In genomic region chr2:36403675-36404230, GRCh38 we compare ENCODE assay signal across 9 cellular contexts. TPM values are rescaled to one million over a fixed set of nuclear protein-coding genes. Genes with fewer than 3 reads are reported as not detected.
DNase-seq lines count a peak whose midpoint lies in the region; ATAC-seq and TF ChIP-seq lines count a peak whose summit lies in the region.
"Had no signal": no experiment of that assay in that cellular context is flagged by ENCODE, and none has a peak within 500 bp of the region (broad histone marks: within the 10 kb centered on the region; RNA-seq: fewer than 3 reads in every experiment).

No MANE protein-coding gene starts in this region.

- no peak overlapping the region for H2AK5ac ChIP-seq in mesendoderm (ENCODE audit: low read length)

- no peaks in the 10 kb centered on the region for H3K9me3 ChIP-seq in adrenal gland (replicated peaks in 1 of 3)

- no peaks in the 10 kb centered on the region for H3K27me3 Mint-ChIP-seq in type B pancreatic cell

- H3K4me1 Mint-ChIP-seq in type B pancreatic cell (ENCODE audit: unreplicated experiment) = peaks cover 18% of the 10 kb centered on the region

- H3K4me3 ChIP-seq in mesendoderm (ENCODE audit: low read length) = no peak overlapping the region
- no peak overlapping the region for H3K4me3 ChIP-seq in adrenal gland
- H3K4me3 ChIP-seq: lung had no signal

- intact Hi-C loops in adrenal gland (cut with DNase I) = no loop called here

- no peak overlapping the region for H3K23ac ChIP-seq in mesendoderm (ENCODE audit: low read length)

- H3K27me3 ChIP-seq in mesendoderm (ENCODE audit: insufficient read depth, low read length, poor library complexity) = no peaks in the 10 kb centered on the region
- no peaks in the 10 kb centered on the region for H3K27me3 ChIP-seq in adrenal gland

- no CpG with 5 or more reads among the region's 1 CpG for WGBS in mesendoderm (ENCODE audit: extremely low coverage, insufficient coverage, low lambda C conversion rate)
- 50 to 73% (median 56%) methylated on average over 1 of the region's 1 CpG for WGBS in adrenal gland, 4 donors

- H3K79me2 ChIP-seq in mesendoderm (ENCODE audit: control insufficient read depth, insufficient read depth, low read length) = peaks cover 27% of the 10 kb centered on the region

- no peak overlapping the region for H3K4me2 ChIP-seq in mesendoderm (ENCODE audit: low read length)

- DNase-seq in SW480 (ENCODE audit: low spot score) (peak; percentile 67), mesendoderm (peak; percentile 85), inferior parietal cortex (ENCODE audit: extremely low spot score) (no peak), adrenal gland (no peak), type B pancreatic cell (ENCODE audit: extremely low spot score, unreplicated experiment) (no peak), NCI-H1694 (lab: John Stamatoyannopoulos, UW) (no peak)

- H3K4ac ChIP-seq in mesendoderm (ENCODE audit: low read depth, low read length) = no peak overlapping the region

- no peak overlapping the region for H3K27ac Mint-ChIP-seq in type B pancreatic cell

- H4K5ac ChIP-seq in mesendoderm (ENCODE audit: low read length) = no peak overlapping the region

- peaks cover 4% of the 10 kb centered on the region for H3K4me1 ChIP-seq in mesendoderm (ENCODE audit: control insufficient read depth, low read depth, low read length)
- H3K4me1 ChIP-seq in adrenal gland (replicated peaks in 1 of 2) = peaks cover 0 to 13% of the 10 kb centered on the region in 2 donors

- H3K36me3 Mint-ChIP-seq in type B pancreatic cell = no peaks in the 10 kb centered on the region

- no peak overlapping the region for H3K4me3 Mint-ChIP-seq in type B pancreatic cell

- H3K18ac ChIP-seq in mesendoderm (ENCODE audit: low read length) = no peak overlapping the region

- no peak for TF ChIP-seq CTCF in adrenal gland (IDR thresholded peaks at IDR 0.05)
- no peak for TF ChIP-seq CTCF in type B pancreatic cell (conservative IDR thresholded peaks at IDR 0.05)

- no peak overlapping the region for H3K56ac ChIP-seq in mesendoderm (ENCODE audit: low read length)

- H2BK15ac ChIP-seq in mesendoderm (replicated peaks; ENCODE audit: low read depth) = no peak overlapping the region

- H3K27ac ChIP-seq in mesendoderm (ENCODE audit: low read depth, low read length) = no peak overlapping the region
- H3K27ac ChIP-seq in adrenal gland = no peak overlapping the region

- no peak overlapping the region for H3K9ac ChIP-seq in mesendoderm (ENCODE audit: low read length)

- no peaks in the 10 kb centered on the region for H3K9me3 Mint-ChIP-seq in type B pancreatic cell

- TF ChIP-seq POLR2A in adrenal gland (IDR thresholded peaks at IDR 0.05) = no peak

- H2BK5ac ChIP-seq in mesendoderm (ENCODE audit: low read length) = no peak overlapping the region

- no peak overlapping the region for H4K8ac ChIP-seq in mesendoderm (ENCODE audit: low read depth, low read length)

- H3K79me1 ChIP-seq in mesendoderm (ENCODE audit: low read length) = peaks cover 12% of the 10 kb centered on the region

- no peak overlapping the region for H2BK120ac ChIP-seq in mesendoderm (ENCODE audit: low read depth, low read length)

- ATAC-seq in GM18870 (IDR thresholded peaks at IDR 0.05; ENCODE audit: unreplicated experiment) (peak; percentile 81), HG03066 (IDR thresholded peaks at IDR 0.05; ENCODE audit: low read depth, unreplicated experiment) (peak; percentile 39)

- H3K36me3 ChIP-seq in mesendoderm (ENCODE audit: control insufficient read depth, insufficient read depth, low read length) (no peaks in the 10 kb centered on the region), adrenal gland (replicated peaks in 1 of 2) (no peaks in the 10 kb centered on the region)

RNA-seq across cellular contexts. Expression of gene CRIM1, which starts 48.2 kb away (rescaled TPM):
- polyA plus RNA-seq in mesendoderm (2013, experiment 1 of 2) = 14.5 TPM
- 14.5 TPM for polyA plus RNA-seq in mesendoderm (2013, experiment 2 of 2)
- 10 to 100 TPM; 19.1 to 66.3 (median 41.8) TPM for total RNA-seq in adrenal gland
- polyA plus RNA-seq in adrenal gland = 10 to 100 TPM in 2 of 3 donors, 1 to 10 TPM in 1; 7.6 to 12.4 (median 10.8) TPM
- 24.4 and 30.3 TPM in 2 replicates for total RNA-seq in type B pancreatic cell (ENCODE audit: low replicate concordance)

Comparison
In these comparisons a context has a peak if more than half of its experiments do, and no peak if none do; other contexts are left out.
1. DNase-seq: peak in SW480 (single experiment) and mesendoderm (single experiment); none in inferior parietal cortex (single experiment), adrenal gland (0 of 7), type B pancreatic cell (single experiment) and NCI-H1694 (single experiment).